In genomic region chr20:55365745-55366144, GRCh38 we compare ENCODE assay signal across 8 cellular contexts.
"Had no signal": no experiment of that assay in that cellular context is flagged by ENCODE, and none has a peak within 500 bp of the region (broad histone marks: within the 10 kb centered on the region; RNA-seq: fewer than 3 reads in every experiment).

No MANE protein-coding gene starts in this region.

- H3K4me3 ChIP-seq: GM12878 had no signal

- ATAC-seq: GM12878 had no signal

- DNase-seq: GDM1, GF-D8 had no signal

- FAIRE-seq: G401.6, GM12878, GM12891, GM12892, GM18507, GM19239 had no signal
